Comparison of ENCODE assay signal across 24 cellular contexts in genomic region chr7:5612695-5613094, GRCh38. TPM values are rescaled to one million over a fixed set of nuclear protein-coding genes. Genes with fewer than 3 reads are reported as not detected.
A peak's percentile ranks its signal among the peaks of the same experiment; 100 is the strongest.
DNase-seq lines count a peak whose midpoint lies in the region; ATAC-seq, FAIRE-seq and TF ChIP-seq lines count a peak whose summit lies in the region.
"Had no signal": no experiment of that assay in that cellular context is flagged by ENCODE, and none has a peak within 500 bp of the region (broad histone marks: within the 10 kb centered on the region; RNA-seq: fewer than 3 reads in every experiment).

No MANE protein-coding gene starts in this region.

- H3K4me3 Mint-ChIP-seq in stimulated activated effector memory CD8-positive, alpha-beta T cell treated with anti-CD3 and anti-CD28 coated beads, Interleukin-12 subunit alpha, Interleukin-12 subunit beta, amount 100 ng/mL, for 72 hours, result no peak overlapping the region
- H3K4me3 Mint-ChIP-seq in naive thymus-derived CD8-positive, alpha-beta T cell, result no peak overlapping the region
- H3K4me3 Mint-ChIP-seq: CD4-positive, alpha-beta memory T cell had no signal

- peaks cover 3 to 50% of the 10 kb centered on the region in 2 experiments; a peak in 4 of 5 replicates for H3K4me1 ChIP-seq in K562 (replicated peaks in 1 of 2; ENCODE audit: control insufficient read depth in 2 of 2, insufficient read depth in 2 of 2, low read length in 2 of 2)
- H3K4me1 ChIP-seq in mesenchymal stem cell (ENCODE audit: control insufficient read depth, insufficient read depth, low read depth, low read length), result peaks cover 12% of the 10 kb centered on the region

- H3K27ac ChIP-seq in K562 (ENCODE audit: extremely low read depth, low read depth, low read length) (no peak overlapping the region), mesenchymal stem cell (ENCODE audit: low read length, poor library complexity, severe bottlenecking) (no peak overlapping the region)
- H3K27ac ChIP-seq: BLaER1 treated with 17β-estradiol and CSF1 and Interleukin-3, amounts not matched to agents 10 nM and 100 nM had no signal

- CTCF ChIA-PET in K562 (lab: Yijun Ruan, JAX; ENCODE audit: low intra/inter-chr PET ratio), result no interaction called here

- POLR2A ChIA-PET in K562 (lab: Yijun Ruan, JAX), result no interaction called here
- POLR2A ChIA-PET in naive thymus-derived CD8-positive, alpha-beta T cell (lab: Charles Lee), result no interaction called here

- no peaks in the 10 kb centered on the region for H3K9me1 ChIP-seq in K562 (ENCODE audit: control insufficient read depth, insufficient read depth, low read length)

- H3K79me1 ChIP-seq in mesenchymal stem cell (replicated peaks; ENCODE audit: low read length, poor library complexity, severe bottlenecking), result no peaks in the 10 kb centered on the region

- H3K4me2 ChIP-seq in K562 (ENCODE audit: insufficient read depth, low read length) (no peak overlapping the region), mesenchymal stem cell (ENCODE audit: low read length, poor library complexity, severe bottlenecking) (no peak overlapping the region)

- H2BK5ac ChIP-seq in mesenchymal stem cell (ENCODE audit: low read depth, low read length, poor library complexity, severe bottlenecking), result no peak overlapping the region

- TF ChIP-seq EP300 in K562 (IDR thresholded peaks at IDR 0.05; ENCODE audit: low read length), result no peak

- no peak for TF ChIP-seq RAD21 in K562 (CRISPR knock-in tag; conservative IDR thresholded peaks at IDR 0.05 in 1 of 2, IDR thresholded peaks at IDR 0.05 in 1 of 2)

- H3K4me3 ChIP-seq in H7 (ENCODE audit: insufficient read depth, low read depth, low read length) (no peak overlapping the region), K562 (no peak overlapping the region), mesenchymal stem cell (ENCODE audit: insufficient read depth in 1 of 2, low read depth in 1 of 2, low read length in 2 of 2) (no peak overlapping the region)
- H3K4me3 ChIP-seq: BLaER1 treated with 17β-estradiol and CSF1 and Interleukin-3, amounts not matched to agents 10 nM and 100 nM had no signal

- 63% methylated on average over 6 of the region's 6 CpGs for WGBS in K562 (ENCODE audit: insufficient coverage, low coverage, missing lambda C conversion rate)
- WGBS in mesenchymal stem cell, result 98% methylated on average over 6 of the region's 6 CpGs

- no peak for ATAC-seq in K562
- peak; percentile 5 for ATAC-seq in stimulated activated effector memory CD8-positive, alpha-beta T cell treated with anti-CD3 and anti-CD28 coated beads, Interleukin-12 subunit alpha, Interleukin-12 subunit beta, amount 100 ng/mL, for 72 hours
- ATAC-seq in naive thymus-derived CD8-positive, alpha-beta T cell, result no peak
- ATAC-seq in GM19324 (IDR thresholded peaks at IDR 0.05; ENCODE audit: low FRiP score, unreplicated experiment), result no peak
- ATAC-seq in GM21360 (IDR thresholded peaks at IDR 0.05; ENCODE audit: unreplicated experiment), result no peak
- ATAC-seq in HG02610 (IDR thresholded peaks at IDR 0.05; ENCODE audit: unreplicated experiment), result no peak
- ATAC-seq: PC-3 had no signal

- no peak for FAIRE-seq in K562 (lab: Jason Lieb, UNC)
- FAIRE-seq: A204.1, H54 had no signal

- H3K27me3 ChIP-seq in H7 (ENCODE audit: control insufficient read depth, insufficient read depth, low read length) (no peaks in the 10 kb centered on the region), K562 (ENCODE audit: control insufficient read depth in 2 of 2, insufficient read depth in 2 of 2, low read length in 2 of 2) (no peaks in the 10 kb centered on the region), mesenchymal stem cell (ENCODE audit: control insufficient read depth in 1 of 2, insufficient read depth in 1 of 2, low read length in 2 of 2) (no peaks in the 10 kb centered on the region)
- H3K27me3 ChIP-seq: BLaER1 treated with 17β-estradiol and CSF1 and Interleukin-3, amounts not matched to agents 10 nM and 100 nM had no signal

- H3K4me1 Mint-ChIP-seq in stimulated activated effector memory CD8-positive, alpha-beta T cell treated with anti-CD3 and anti-CD28 coated beads, Interleukin-12 subunit alpha, Interleukin-12 subunit beta, amount 100 ng/mL, for 72 hours, result no peaks in the 10 kb centered on the region
- H3K4me1 Mint-ChIP-seq in naive thymus-derived CD8-positive, alpha-beta T cell, result peaks cover 0 to 5% (median 0%) of the 10 kb centered on the region in 4 donors
- H3K4me1 Mint-ChIP-seq: CD4-positive, alpha-beta memory T cell had no signal

- H3K9ac ChIP-seq in K562 (ENCODE audit: insufficient read depth in 1 of 2, low read depth in 2 of 2, low read length in 2 of 2) (peak overlapping the region in 1 of 2 experiments; percentile 64; a peak in 1 of 4 replicates), mesenchymal stem cell (ENCODE audit: low read length) (no peak overlapping the region)
- H3K9ac ChIP-seq: BLaER1 treated with 17β-estradiol and CSF1 and Interleukin-3, amounts not matched to agents 10 nM and 100 nM had no signal

- peak overlapping the region in 1 of 2 experiments; percentile 49 for H2BK12ac ChIP-seq in mesenchymal stem cell (ENCODE audit: low read length in 2 of 2)

- peaks cover 7% of the 10 kb centered on the region for H3K36me3 Mint-ChIP-seq in stimulated activated effector memory CD8-positive, alpha-beta T cell treated with anti-CD3 and anti-CD28 coated beads, Interleukin-12 subunit alpha, Interleukin-12 subunit beta, amount 100 ng/mL, for 72 hours
- H3K36me3 Mint-ChIP-seq in naive thymus-derived CD8-positive, alpha-beta T cell, result peaks cover 0 to 3% (median 0%) of the 10 kb centered on the region in 3 donors

- H3K23ac ChIP-seq in mesenchymal stem cell (ENCODE audit: low read length in 2 of 2), result peak overlapping the region in 1 of 2 experiments; percentile 6

- H3K27ac Mint-ChIP-seq in stimulated activated effector memory CD8-positive, alpha-beta T cell treated with anti-CD3 and anti-CD28 coated beads, Interleukin-12 subunit alpha, Interleukin-12 subunit beta, amount 100 ng/mL, for 72 hours, result no peak overlapping the region
- H3K27ac Mint-ChIP-seq in naive thymus-derived CD8-positive, alpha-beta T cell, result no peak overlapping the region
- H3K27ac Mint-ChIP-seq: CD4-positive, alpha-beta memory T cell had no signal

- H3K36me3 ChIP-seq in H7 (replicated peaks; ENCODE audit: control insufficient read depth, insufficient read depth, low read length), result no peaks in the 10 kb centered on the region; the same call in 1 of the 2 replicates
- H3K36me3 ChIP-seq in K562 (ENCODE audit: control insufficient read depth, insufficient read depth, low read length), result peaks cover 2% of the 10 kb centered on the region; the same call in 1 of the 3 replicates
- peaks cover 9 to 37% of the 10 kb centered on the region in 2 experiments for H3K36me3 ChIP-seq in mesenchymal stem cell (ENCODE audit: control insufficient read depth in 1 of 2, insufficient read depth in 2 of 2, low read depth in 1 of 2, low read length in 2 of 2)

- H4K20me1 ChIP-seq in K562 (replicated peaks; ENCODE audit: control insufficient read depth, insufficient read depth, low read length), result no peaks in the 10 kb centered on the region

- H3K9me3 Mint-ChIP-seq in stimulated activated effector memory CD8-positive, alpha-beta T cell treated with anti-CD3 and anti-CD28 coated beads, Interleukin-12 subunit alpha, Interleukin-12 subunit beta, amount 100 ng/mL, for 72 hours, result no peaks in the 10 kb centered on the region
- H3K9me3 Mint-ChIP-seq in naive thymus-derived CD8-positive, alpha-beta T cell, result no peaks in the 10 kb centered on the region

- H2BK15ac ChIP-seq in mesenchymal stem cell (ENCODE audit: low read depth, poor library complexity, severe bottlenecking), result no peak overlapping the region

- BruUV-seq in K562 (replicated peaks; lab: Mats Ljungman, UMichigan), result no TSS peak

- H4K91ac ChIP-seq in mesenchymal stem cell (ENCODE audit: low read length), result peak overlapping the region; percentile 25

- no peaks in the 10 kb centered on the region for H3K27me3 Mint-ChIP-seq in naive thymus-derived CD8-positive, alpha-beta T cell
- H3K27me3 Mint-ChIP-seq: CD4-positive, alpha-beta memory T cell had no signal

- H4K8ac ChIP-seq in mesenchymal stem cell (ENCODE audit: low read length), result no peak overlapping the region

- no peak overlapping the region for H2AK5ac ChIP-seq in mesenchymal stem cell (ENCODE audit: low read length, severe bottlenecking)

- H3K18ac ChIP-seq in mesenchymal stem cell (ENCODE audit: low read depth in 1 of 2, low read length in 2 of 2), result peak overlapping the region in 1 of 2 experiments; percentile 29

- H2AFZ ChIP-seq in K562 (ENCODE audit: low read depth, low read length) (no peak overlapping the region), mesenchymal stem cell (ENCODE audit: low read depth, low read length) (no peak overlapping the region)

- intact Hi-C loops in K562 (cut with micrococcal nuclease), result no loop called here

- H3K9me3 ChIP-seq in K562 (replicated peaks; ENCODE audit: control insufficient read depth, insufficient read depth, low read depth, low read length), result no peaks in the 10 kb centered on the region
- no peaks in the 10 kb centered on the region for H3K9me3 ChIP-seq in mesenchymal stem cell (ENCODE audit: control insufficient read depth, low read length)
- H3K9me3 ChIP-seq: BLaER1 treated with 17β-estradiol and CSF1 and Interleukin-3, amounts not matched to agents 10 nM and 100 nM had no signal

- H3K14ac ChIP-seq in mesenchymal stem cell (ENCODE audit: low read length in 2 of 2), result no peak overlapping the region

- DNase-seq in H7 (peak; percentile 40), K562 (ENCODE audit: extremely low read depth in 1 of 4, low spot score in 3 of 4) (no peak), mesenchymal stem cell (no peak)
- DNase-seq in stimulated activated effector memory CD8-positive, alpha-beta T cell treated with anti-CD3 and anti-CD28 coated beads, Interleukin-12 subunit alpha, Interleukin-12 subunit beta, amount 100 ng/mL, for 72 hours (ENCODE audit: low spot score in 2 of 2), result no peak
- DNase-seq in naive thymus-derived CD8-positive, alpha-beta T cell, result no peak
- DNase-seq: AML-193; CD4-positive, alpha-beta memory T cell; DND-41; Kasumi-1; NCI-H1092 treated with DMSO at 0.1 percent for 48 hours; NCI-H1436; NCI-H187; NCI-H2081 treated with DMSO at 0.1 percent for 48 hours; NCI-H2171; NCI-H524; NCI-H774; PC-3; Right ventricle myocardium superior had no signal

- no peak overlapping the region for H2BK120ac ChIP-seq in mesenchymal stem cell (ENCODE audit: low read depth, low read length)

- H3K79me2 ChIP-seq in K562 (ENCODE audit: control insufficient read depth, insufficient read depth, low read length), result no peaks in the 10 kb centered on the region

- no peak for TF ChIP-seq CTCF in K562 (IDR thresholded peaks at IDR 0.05 in 2 of 3, conservative IDR thresholded peaks at IDR 0.05 in 1 of 3; ENCODE audit: insufficient read depth in 2 of 3, low read depth in 1 of 3, low read length in 3 of 3)

- in situ Hi-C loops in K562 (cut with MboI), result no loop called here

- TF ChIP-seq POLR2A in K562 (conservative IDR thresholded peaks at IDR 0.05), result no peak

- no peak overlapping the region for H3K4ac ChIP-seq in mesenchymal stem cell (ENCODE audit: low read depth in 1 of 2, low read length in 2 of 2)

RNA-seq across cellular contexts. Expression of gene FSCN1, which starts 20.1 kb away (rescaled TPM):
- 725 and 892 TPM in 2 replicates for total RNA-seq in H7 (2014; rRNA removed; shearing (Covaris generic))
- total RNA-seq in K562 (2011; cell fraction: chromatin; rRNA removed; ENCODE audit: low replicate concordance), result 24.2 and 122 TPM in 2 replicates
- total RNA-seq in K562 (2011; cell fraction: nucleolus; rRNA removed), result 145 and 156 TPM in 2 replicates
- 58.0 and 62.1 TPM in 2 replicates for total RNA-seq in K562 (2011; cell fraction: nucleoplasm; rRNA removed)
- total RNA-seq in K562 (2014; rRNA removed) (265 and 319 TPM in 2 replicates), K562 (2014; rRNA removed; fragmentation: Illumina TruSeq; extraction: Trizol) (20.9 and 29.5 TPM in 2 replicates), K562 (2015; rRNA removed; fragmentation: Illumina TruSeq; extraction: Trizol) (95.1 and 107 TPM in 2 replicates), K562 (2021) (414 and 417 TPM in 2 replicates)
- polyA plus RNA-seq in K562 (2011; rRNA removed) (38.7 and 106 TPM in 2 replicates), K562 (2014; fragmentation: Illumina TruSeq; extraction: Trizol) (64.1 and 142 TPM in 2 replicates), K562 (2014; fragmentation: Nextera tagmentation; extraction: Ambion mirVana) (1 to 10 TPM in 1 of 2 experiments, under 1 TPM in 1; 0.70 to 1.2 TPM), K562 (2014; rRNA removed) (186 and 202 TPM in 2 replicates)
- polyA plus RNA-seq in K562 (2011; cell fraction: cytosol; rRNA removed), result 83.6 and 256 TPM in 2 replicates
- 66.4 and 105 TPM in 2 replicates for polyA plus RNA-seq in K562 (2011; cell fraction: nucleus; rRNA removed)
- polyA plus RNA-seq in K562 (2012), result 253 and 255 TPM in 2 replicates
- polyA minus RNA-seq in K562 (2011; rRNA and poly(A)+ RNA removed), result 23.1 and 29.3 TPM in 2 replicates
- polyA minus RNA-seq in K562 (2011; cell fraction: cytosol; rRNA and poly(A)+ RNA removed), result 186 and 269 TPM in 2 replicates
- polyA minus RNA-seq in K562 (2011; cell fraction: nucleus; rRNA and poly(A)+ RNA removed), result 66.0 and 87.2 TPM in 2 replicates
- polyA plus RNA-seq in mesenchymal stem cell (2013, experiment 1 of 2), result 241 TPM
- polyA plus RNA-seq in mesenchymal stem cell (2013, experiment 2 of 2), result 235 TPM
- 1 to 10 TPM; 1.3 to 1.7 TPM for total RNA-seq in naive thymus-derived CD8-positive, alpha-beta T cell
- polyA plus RNA-seq in naive thymus-derived CD8-positive, alpha-beta T cell, result under 1 TPM in 1 of 3 donors, not detected in 2; 0.08 TPM

Comparison
In these comparisons a context has a peak if more than half of its experiments do, and no peak if none do; other contexts are left out.
1. RNA of gene FSCN1, which starts 20.1 kb away (total RNA-seq): 725 to 892 TPM in H7 and 20.9 to 417 TPM in K562; 1.3 to 1.7 TPM in naive thymus-derived CD8-positive, alpha-beta T cell; every median in the first group is over 4 times any median in the second.